In genomic region chr11:67606477-67607295, GRCh38 we compare ENCODE assay signal across 8 cellular contexts. TPM values are rescaled to one million over a fixed set of nuclear protein-coding genes. Genes with fewer than 3 reads are reported as not detected.
DNase-seq lines count a peak whose midpoint lies in the region; ATAC-seq and TF ChIP-seq lines count a peak whose summit lies in the region.

Gene NDUFV1 (plus strand): TSS chr11:67606936. CDS start chr11:67607005, 69 bp downstream.

- peaks cover 3% of the 10 kb centered on the region for H3K9me3 ChIP-seq in adipocyte (ENCODE audit: control insufficient read depth, low read length)
- H3K9me3 ChIP-seq in cardiac muscle cell (ENCODE audit: low read depth) = no peaks in the 10 kb centered on the region
- no peaks in the 10 kb centered on the region for H3K9me3 ChIP-seq in upper lobe of left lung

- peak within 1 kb of the TSS; percentile 99 for H3K9ac ChIP-seq in adipocyte (ENCODE audit: low read length)

- peak within 1 kb of the TSS; percentile 99 for H3K4me3 ChIP-seq in adipocyte (ENCODE audit: low read length)
- H3K4me3 ChIP-seq in cardiac muscle cell = peak within 1 kb of the TSS; percentile 95
- H3K4me3 ChIP-seq in upper lobe of left lung = peak within 1 kb of the TSS; percentile 86 to 100 (median 92)

- H3K4me1 ChIP-seq in adipocyte (ENCODE audit: control insufficient read depth, insufficient read depth, low read length) (peaks cover 17% of the 10 kb centered on the region), cardiac muscle cell (ENCODE audit: low read depth) (peaks cover 11% of the 10 kb centered on the region), upper lobe of left lung (peaks cover 14 to 24% (median 20%) of the 10 kb centered on the region in 4 donors)

- H3K27me3 ChIP-seq in adipocyte (replicated peaks; ENCODE audit: control insufficient read depth, insufficient read depth, low read length) (no peaks in the 10 kb centered on the region), cardiac muscle cell (no peaks in the 10 kb centered on the region), upper lobe of left lung (no peaks in the 10 kb centered on the region)

- DNase-seq in NCI-H1417 treated with DMSO at 0.1 percent for 48 hours (lab: John Stamatoyannopoulos, UW) (peak; percentile 83), SW480 (ENCODE audit: low spot score) (peak; percentile 94), adipocyte (ENCODE audit: low read depth) (peak; percentile 98), cardiac muscle cell (ENCODE audit: low read depth in 1 of 2, low spot score in 1 of 2) (peak; percentile 95 to 99), posterior cingulate gyrus (peak; percentile 94 to 100 (median 98)), upper lobe of left lung (peak; percentile 98 to 99)

- ATAC-seq in HG02759 (IDR thresholded peaks at IDR 0.05; ENCODE audit: unreplicated experiment) (peak; percentile 95), upper lobe of left lung (ENCODE audit: low FRiP score in 2 of 2) (peak; percentile 98 to 99)

- peak in 1 of 4 donors; percentile 35 for TF ChIP-seq EP300 in upper lobe of left lung (IDR thresholded peaks at IDR 0.05)

- TF ChIP-seq CTCF in GM12873 (IDR thresholded peaks at IDR 0.05; ENCODE audit: insufficient read depth, low read depth, low read length, missing control alignments) (peak; percentile 85), cardiac muscle cell (IDR thresholded peaks at IDR 0.05; ENCODE audit: low read depth, low read length) (peak; percentile 49), upper lobe of left lung (IDR thresholded peaks at IDR 0.05) (peak; percentile 66 to 97 (median 96))

- intact Hi-C loops in posterior cingulate gyrus (cut with DNase I) = loop anchor here (1.0 kb wide), 1 partner anchor 22 kb away; no protein-coding TSS in a partner anchor

- TF ChIP-seq POLR2A in upper lobe of left lung (IDR thresholded peaks at IDR 0.05) = peak in 3 of 4 donors; percentile 17 to 74 (median 68)

- H3K27ac ChIP-seq in cardiac muscle cell (peak within 1 kb of the TSS; percentile 13), upper lobe of left lung (peak within 1 kb of the TSS; percentile 80 to 91 (median 88))

- H3K36me3 ChIP-seq in adipocyte (ENCODE audit: control insufficient read depth, insufficient read depth, low read length, severe bottlenecking) (peaks cover 31% of the 10 kb centered on the region), cardiac muscle cell (peaks cover 24% of the 10 kb centered on the region), upper lobe of left lung (peaks cover 18 to 34% (median 28%) of the 10 kb centered on the region in 4 donors)

- 0 to 1% methylated on average over 17 to 59 of the region's 70 CpGs for WGBS in upper lobe of left lung, 2 donors

RNA-seq across cellular contexts. Expression of gene NDUFV1, which starts in this region (rescaled TPM):
- total RNA-seq in cardiac muscle cell = 430 and 526 TPM in 2 replicates
- 447 and 449 TPM in 2 replicates for polyA plus RNA-seq in cardiac muscle cell
- 100 to 1,000 TPM; 169 to 395 (median 205) TPM for total RNA-seq in upper lobe of left lung

Comparison
In these comparisons a context has a peak if more than half of its experiments do, and no peak if none do; other contexts are left out.
1. Peak in every context shown above with its lines: DNase-seq, ATAC-seq, H3K4me3 ChIP-seq and H3K27ac ChIP-seq.